In the genomic region with DNA sequence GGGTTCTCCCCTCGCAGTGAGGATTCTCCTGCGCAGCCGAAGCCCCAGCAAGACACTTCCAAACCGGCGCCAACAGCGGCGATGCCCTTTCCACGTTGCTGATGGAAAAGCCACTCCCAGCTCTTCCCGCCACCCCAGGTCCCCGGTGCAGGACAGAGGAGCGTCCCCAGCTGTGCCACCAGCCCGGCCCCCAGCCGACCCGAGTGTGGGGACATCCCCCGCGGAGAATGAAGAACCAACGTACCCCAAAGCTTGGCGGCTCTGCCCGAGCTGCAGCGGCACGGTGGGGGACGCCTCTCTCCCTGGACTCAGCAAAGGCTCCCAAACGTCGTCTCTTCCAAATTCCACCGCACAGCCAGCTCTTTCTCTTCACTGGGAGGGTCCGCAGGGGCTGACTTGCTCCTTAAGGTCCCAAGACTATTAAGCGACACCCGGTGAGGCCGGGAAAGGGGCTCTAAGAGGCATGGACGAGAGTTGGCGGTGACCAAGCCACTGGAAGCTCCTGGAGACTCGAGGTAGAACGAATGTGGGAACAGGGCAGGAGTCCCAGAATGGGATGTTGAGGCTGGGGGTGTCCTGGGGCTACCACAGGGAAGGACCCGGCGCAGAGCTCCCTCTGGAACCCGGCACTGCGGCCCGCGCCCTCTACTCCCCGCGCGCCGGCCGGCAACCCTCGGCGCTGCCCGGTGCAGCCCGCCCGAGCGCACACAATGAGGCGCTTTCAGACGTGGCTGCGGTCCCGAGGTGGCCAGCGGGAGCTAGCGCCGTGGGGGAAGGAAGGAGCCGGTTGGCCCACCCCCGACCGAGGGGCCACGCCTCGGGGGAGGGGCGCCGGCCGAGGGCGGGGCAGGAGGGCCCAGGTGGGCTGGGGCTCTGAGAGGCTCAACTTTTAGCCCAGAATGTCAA, we compare ENCODE assay signal across 8 cellular contexts. TPM values are rescaled to one million over a fixed set of nuclear protein-coding genes. Genes with fewer than 3 reads are reported as not detected.
DNase-seq lines count a peak whose midpoint lies in the region; ATAC-seq lines count a peak whose summit lies in the region.

A gene (minus strand): TSS at position 746 of the 906 bp plus-strand sequence. CDS start 15,613 bp downstream, outside the sequence.

- no peaks in the 10 kb centered on the region for H3K9me3 Mint-ChIP-seq in stimulated activated naive CD8-positive, alpha-beta T cell treated with anti-CD3 and anti-CD28 coated beads, Interleukin-15, amount 100 ng/mL, for 72 hours

- H3K27me3 Mint-ChIP-seq in stimulated activated naive CD8-positive, alpha-beta T cell treated with anti-CD3 and anti-CD28 coated beads, Interleukin-15, amount 100 ng/mL, for 72 hours, result peaks cover 41% of the 10 kb centered on the region

- H3K27ac Mint-ChIP-seq in stimulated activated naive CD8-positive, alpha-beta T cell treated with anti-CD3 and anti-CD28 coated beads, Interleukin-15, amount 100 ng/mL, for 72 hours, result peak within 1 kb of the TSS; percentile 42 to 52

- DNase-seq in G401 (ENCODE audit: low spot score), result peak; percentile 68
- DNase-seq in NCI-H526 treated with DMSO at 0.1 percent for 48 hours (lab: John Stamatoyannopoulos, UW), result peak; percentile 4
- peak; percentile 50 for DNase-seq in cerebellar cortex (ENCODE audit: low spot score)
- DNase-seq in left colon, result peak in 1 of 2 donors; percentile 42
- DNase-seq in stimulated activated naive CD8-positive, alpha-beta T cell treated with anti-CD3 and anti-CD28 coated beads, Interleukin-15, amount 100 ng/mL, for 72 hours, result peak; percentile 17 to 18

- peak within 1 kb of the TSS; percentile 66 to 67 for H3K4me3 Mint-ChIP-seq in stimulated activated naive CD8-positive, alpha-beta T cell treated with anti-CD3 and anti-CD28 coated beads, Interleukin-15, amount 100 ng/mL, for 72 hours

- in situ Hi-C loops in G401 (cut with HindIII; ENCODE audit: low sequenced_read_pairs), result no loop called here

- intact Hi-C loops in left colon (cut with DNase I, micrococcal nuclease), result no loop called here

- H3K4me1 Mint-ChIP-seq in stimulated activated naive CD8-positive, alpha-beta T cell treated with anti-CD3 and anti-CD28 coated beads, Interleukin-15, amount 100 ng/mL, for 72 hours, result peaks cover 9% of the 10 kb centered on the region

- ATAC-seq in GM21529 (IDR thresholded peaks at IDR 0.05; ENCODE audit: unreplicated experiment) (peak; percentile 64), left colon (peak; percentile 72), GM21526 (IDR thresholded peaks at IDR 0.05; ENCODE audit: low FRiP score, unreplicated experiment) (no peak), GM18519 (IDR thresholded peaks at IDR 0.05; ENCODE audit: low FRiP score, unreplicated experiment) (no peak)
- ATAC-seq in stimulated activated naive CD8-positive, alpha-beta T cell treated with anti-CD3 and anti-CD28 coated beads, Interleukin-15, amount 100 ng/mL, for 72 hours, result peak; percentile 75

RNA-seq across cellular contexts. Expression of the gene that starts here (rescaled TPM):
- 0.31 TPM in 1 of 2 replicates, not detected in the other for total RNA-seq in G401 (2014; rRNA removed; shearing (Covaris generic))
- total RNA-seq in left colon, result 1 to 10 TPM; 2.0 to 4.0 TPM

Comparison
In these comparisons a context has a peak if more than half of its experiments do, and no peak if none do; other contexts are left out.
1. Peak in DNase-seq in G401; RNA of the gene not detected or under 1 TPM.
2. ATAC-seq: peak in GM21529 (single experiment), left colon (single experiment) and stimulated activated naive CD8-positive, alpha-beta T cell treated with anti-CD3 and anti-CD28 coated beads, Interleukin-15, amount 100 ng/mL, for 72 hours (single experiment); none in GM21526 (single experiment) and GM18519 (single experiment).